In genomic region chr1:226717256-226717909, GRCh38 we compare ENCODE assay signal across 11 cellular contexts. TPM values are rescaled to one million over a fixed set of nuclear protein-coding genes. Genes with fewer than 3 reads are reported as not detected.
A peak's percentile ranks its signal among the peaks of the same experiment; 100 is the strongest.
DNase-seq lines count a peak whose midpoint lies in the region; ATAC-seq and TF ChIP-seq lines count a peak whose summit lies in the region.
"Had no signal": no experiment of that assay in that cellular context is flagged by ENCODE, and none has a peak within 500 bp of the region (broad histone marks: within the 10 kb centered on the region; RNA-seq: fewer than 3 reads in every experiment).

No MANE protein-coding gene starts in this region.

- 25 to 38% (median 30%) methylated on average over 11 of the region's 11 CpGs for WGBS in spleen, 5 donors

- H3K9me3 ChIP-seq in spleen (peaks cover 0 to 8% (median 2%) of the 10 kb centered on the region in 8 donors), ascending aorta (no peaks in the 10 kb centered on the region)
- H3K9me3 ChIP-seq: thoracic aorta had no signal

- DNase-seq in HL-60 (ENCODE audit: low read depth in 1 of 2, low spot score in 1 of 2), result peak; percentile 73 to 93
- peak; percentile 11 for DNase-seq in RPMI7951 (ENCODE audit: low read depth)
- no peak for DNase-seq in dorsolateral prefrontal cortex
- DNase-seq in spleen, result no peak
- DNase-seq in ascending aorta (ENCODE audit: low spot score in 2 of 2), result no peak
- no peak for DNase-seq in EL
- DNase-seq: endodermal cell, NCI-H524 treated with DMSO at 0.1 percent for 48 hours had no signal

- H3K4me3 ChIP-seq in HL-60 (replicated peaks; ENCODE audit: insufficient read depth, low read length) (no peak overlapping the region), dorsolateral prefrontal cortex (peak overlapping the region in 4 of 59 donors; percentile 3 to 19 (median 8)), spleen (peak overlapping the region in 1 of 8 donors; percentile 35), ascending aorta (no peak overlapping the region)
- H3K4me3 ChIP-seq: thoracic aorta had no signal

- H3K36me3 ChIP-seq in spleen, result peaks cover 0 to 39% (median 4%) of the 10 kb centered on the region in 6 donors
- no peaks in the 10 kb centered on the region for H3K36me3 ChIP-seq in ascending aorta
- H3K36me3 ChIP-seq: thoracic aorta had no signal

- no peak for TF ChIP-seq CTCF in HL-60 (IDR thresholded peaks at IDR 0.05; ENCODE audit: insufficient read depth, low read length)
- no peak for TF ChIP-seq CTCF in dorsolateral prefrontal cortex (IDR thresholded peaks at IDR 0.05 in 54 of 56, conservative IDR thresholded peaks at IDR 0.05 in 2 of 56; ENCODE audit: low read depth in 1 of 56, partially characterized antibody in 56 of 56)
- no peak for TF ChIP-seq CTCF in spleen (IDR thresholded peaks at IDR 0.05 in 8 of 11, conservative IDR thresholded peaks at IDR 0.05 in 3 of 11)
- TF ChIP-seq CTCF in ascending aorta (IDR thresholded peaks at IDR 0.05), result no peak

- ATAC-seq in GM21526 (IDR thresholded peaks at IDR 0.05; ENCODE audit: low FRiP score, unreplicated experiment), result no peak
- ATAC-seq in GM21786 (IDR thresholded peaks at IDR 0.05; ENCODE audit: unreplicated experiment), result no peak

- intact Hi-C loops in dorsolateral prefrontal cortex (cut with DNase I), result no loop called here
- intact Hi-C loops in spleen (cut with DNase I; ENCODE audit: low total_unique reads), result no loop called here
- intact Hi-C loops in ascending aorta (cut with DNase I), result no loop called here

- H3K27me3 ChIP-seq in HL-60 (ENCODE audit: insufficient read depth, poor library complexity, severe bottlenecking) (no peaks in the 10 kb centered on the region), dorsolateral prefrontal cortex (no peaks in the 10 kb centered on the region), spleen (replicated peaks in 1 of 7) (no peaks in the 10 kb centered on the region), ascending aorta (no peaks in the 10 kb centered on the region)

- peaks cover 34 to 100% (median 69%) of the 10 kb centered on the region in 6 donors for H3K4me1 ChIP-seq in spleen
- peaks cover 3% of the 10 kb centered on the region in 2 donors for H3K4me1 ChIP-seq in ascending aorta

- H3K27ac ChIP-seq in HL-60 (replicated peaks) (peak overlapping the region; percentile 86), dorsolateral prefrontal cortex (peak overlapping the region in 57 of 59 donors; percentile 2 to 96 (median 67)), spleen (peak overlapping the region; percentile 20 to 88 (median 71)), ascending aorta (no peak overlapping the region)
- H3K27ac ChIP-seq: thoracic aorta had no signal

- no peak for TF ChIP-seq POLR2A in spleen (IDR thresholded peaks at IDR 0.05)

RNA-seq across cellular contexts. Expression of gene ITPKB, which starts 21.7 kb away (rescaled TPM):
- 2.5 and 3.8 TPM in 2 replicates for total RNA-seq in RPMI7951 (2014; rRNA removed; shearing (Covaris generic))
- total RNA-seq in dorsolateral prefrontal cortex, result 100 to 1,000 TPM in 108 of 120 experiments, 10 to 100 TPM in 12; 68.5 to 431 (median 142) TPM
- total RNA-seq in spleen, result 10 to 100 TPM; 51.1 to 74.6 (median 68.2) TPM
- polyA plus RNA-seq in spleen, result 10 to 100 TPM in 2 of 3 donors, 1 to 10 TPM in 1; 8.5 to 24.4 (median 11.8) TPM
- 27.5 TPM for total RNA-seq in ascending aorta

Comparison
In these comparisons a context has a peak if more than half of its experiments do, and no peak if none do; other contexts are left out.
1. DNase-seq: peak in HL-60 (2 of 2) and RPMI7951 (single experiment); none in dorsolateral prefrontal cortex (0 of 10), spleen (single experiment), ascending aorta (0 of 2) and EL (single experiment).
2. H3K27ac ChIP-seq: peak in HL-60 (single experiment), dorsolateral prefrontal cortex (57 of 59) and spleen (8 of 8); none in ascending aorta (0 of 2).